19 cellular contexts compared by ENCODE assay signal in the genomic region with DNA sequence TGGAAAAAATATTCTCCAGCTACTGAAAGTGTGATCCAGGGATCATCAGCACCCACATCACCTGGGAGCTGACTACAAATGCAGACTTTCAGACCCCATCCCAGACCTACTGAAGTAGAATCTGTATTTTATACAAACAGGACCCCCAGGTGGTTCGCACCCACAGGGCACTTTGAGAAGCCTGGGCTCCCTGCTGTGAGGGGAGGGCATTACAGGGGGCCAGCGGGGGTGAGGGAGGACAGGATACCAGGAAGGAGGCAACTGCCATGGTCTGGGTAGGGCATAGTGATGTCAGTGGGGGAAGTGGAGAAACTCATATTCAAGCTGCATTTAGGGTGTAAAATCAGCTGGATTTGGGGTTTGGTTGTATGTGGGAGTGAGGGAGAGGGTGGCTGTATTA. TPM values are rescaled to one million over a fixed set of nuclear protein-coding genes. Genes with fewer than 3 reads are reported as not detected.
DNase-seq lines count a peak whose midpoint lies in the region; ATAC-seq and TF ChIP-seq lines count a peak whose summit lies in the region.
"Had no signal": no experiment of that assay in that cellular context is flagged by ENCODE, and none has a peak within 500 bp of the region (broad histone marks: within the 10 kb centered on the region; RNA-seq: fewer than 3 reads in every experiment).

No MANE protein-coding gene starts in this region.

- H3K36me3 Mint-ChIP-seq in MCF 10A (ENCODE audit: insufficient read depth, unreplicated experiment) (no peaks in the 10 kb centered on the region), chondrocyte (ENCODE audit: low read depth) (no peaks in the 10 kb centered on the region)

- H3K9ac ChIP-seq in mammary epithelial cell (ENCODE audit: insufficient read depth, low read length) (no peak overlapping the region), Karpas-422 (ENCODE audit: low read length) (no peak overlapping the region)

- H3K4me3 Mint-ChIP-seq in MCF 10A (ENCODE audit: unreplicated experiment) = peak overlapping the region; percentile 78
- H3K4me3 Mint-ChIP-seq in chondrocyte (ENCODE audit: unreplicated experiment) = peak overlapping the region; percentile 29
- H3K4me3 Mint-ChIP-seq in stimulated activated naive CD8-positive, alpha-beta T cell treated with anti-CD3 and anti-CD28 coated beads, Interleukin-15, amount 100 ng/mL, for 72 hours = peak overlapping the region; percentile 5 to 10

- in situ Hi-C loops in mammary epithelial cell (cut with MboI; ENCODE audit: low sequenced_read_pairs in 2 of 2) = no loop called here

- H4K20me1 ChIP-seq in mammary epithelial cell (ENCODE audit: insufficient read depth, low read length) = no peaks in the 10 kb centered on the region
- peaks cover 3% of the 10 kb centered on the region; the same call in 1 of the 2 replicates for H4K20me1 ChIP-seq in Karpas-422 (ENCODE audit: insufficient read depth, low read depth, low read length)

- no peak overlapping the region for H3K4me3 ChIP-seq in mammary epithelial cell (replicated peaks in 1 of 3; ENCODE audit: insufficient read depth in 1 of 3, low read depth in 2 of 3, low read length in 3 of 3)
- no peak overlapping the region for H3K4me3 ChIP-seq in Karpas-422 (ENCODE audit: low read length)
- no peak overlapping the region for H3K4me3 ChIP-seq in sigmoid colon

- ATAC-seq in stimulated activated naive CD8-positive, alpha-beta T cell treated with anti-CD3 and anti-CD28 coated beads, Interleukin-15, amount 100 ng/mL, for 72 hours = no peak
- ATAC-seq in foreskin keratinocyte = no peak

- H3K27ac ChIP-seq in mammary epithelial cell (ENCODE audit: insufficient read depth, low read depth, low read length) (no peak overlapping the region), Karpas-422 (ENCODE audit: low read length) (no peak overlapping the region), sigmoid colon (no peak overlapping the region), foreskin keratinocyte (no peak overlapping the region)
- H3K27ac ChIP-seq: cardiac muscle cell had no signal

- H3K9me3 Mint-ChIP-seq in MCF 10A (ENCODE audit: unreplicated experiment) = no peaks in the 10 kb centered on the region
- H3K9me3 Mint-ChIP-seq in chondrocyte (ENCODE audit: low read depth) = no peaks in the 10 kb centered on the region
- peaks cover 0 to 7% of the 10 kb centered on the region in 2 donors for H3K9me3 Mint-ChIP-seq in stimulated activated naive CD8-positive, alpha-beta T cell treated with anti-CD3 and anti-CD28 coated beads, Interleukin-15, amount 100 ng/mL, for 72 hours

- H3K4me2 ChIP-seq in mammary epithelial cell (ENCODE audit: insufficient read depth, low read depth, low read length) = no peak overlapping the region
- no peak overlapping the region for H3K4me2 ChIP-seq in Karpas-422 (ENCODE audit: low read depth, low read length, poor library complexity, severe bottlenecking)

- DNase-seq in MCF 10A (ENCODE audit: unreplicated experiment) (no peak), mammary epithelial cell (no peak), Karpas-422 (peak; percentile 29), chondrocyte (ENCODE audit: low spot score) (no peak), sigmoid colon (no peak), foreskin keratinocyte (no peak)
- no peak for DNase-seq in stimulated activated naive CD8-positive, alpha-beta T cell treated with anti-CD3 and anti-CD28 coated beads, Interleukin-15, amount 100 ng/mL, for 72 hours
- no peak for DNase-seq in stimulated activated CD4-positive, alpha-beta T cell treated with anti-CD3 and anti-CD28 coated beads, Interleukin-4, amount 100 ng/mL, for 4 hours
- DNase-seq: activated naive CD4-positive, alpha-beta T cell treated with anti-CD3 and anti-CD28 coated beads, Interleukin-2, amount 50 U/mL, for 16 hours; DMS153; effector CD8-positive, alpha-beta T cell; hippocampal formation; Kasumi-1; NCI-H1436; NCI-H226; NK-92 treated with Interleukin-12 subunit alpha and Interleukin-12 subunit beta, amount 100 ng/mL, for 24 hours; spleen; T1000 had no signal

- H3K27me3 ChIP-seq in mammary epithelial cell (ENCODE audit: insufficient read depth, low read length) (no peaks in the 10 kb centered on the region), Karpas-422 (ENCODE audit: low read length) (no peaks in the 10 kb centered on the region), sigmoid colon (no peaks in the 10 kb centered on the region), foreskin keratinocyte (peaks cover 6% of the 10 kb centered on the region)
- H3K27me3 ChIP-seq: cardiac muscle cell, spleen had no signal

- no peak for TF ChIP-seq POLR2A in sigmoid colon (IDR thresholded peaks at IDR 0.05)

- WGBS in mammary epithelial cell (ENCODE audit: low coverage, missing lambda C conversion rate) = no CpG with 5 or more reads among the region's 2 CpGs
- WGBS in sigmoid colon, 2 donors = 83% methylated on average over 2 of the region's 2 CpGs

- BruUV-seq in MCF 10A (replicated peaks; lab: Mats Ljungman, UMichigan) (no TSS peak), mammary epithelial cell (replicated peaks; lab: Mats Ljungman, UMichigan) (no TSS peak)

- H3K27ac Mint-ChIP-seq in MCF 10A (ENCODE audit: low read depth, unreplicated experiment) = no peak overlapping the region
- H3K27ac Mint-ChIP-seq in chondrocyte (ENCODE audit: unreplicated experiment) = no peak overlapping the region
- H3K27ac Mint-ChIP-seq in stimulated activated naive CD8-positive, alpha-beta T cell treated with anti-CD3 and anti-CD28 coated beads, Interleukin-15, amount 100 ng/mL, for 72 hours = no peak overlapping the region

- no peak for TF ChIP-seq EP300 in sigmoid colon (IDR thresholded peaks at IDR 0.05)

- intact Hi-C loops in MCF 10A (cut with micrococcal nuclease) = no loop called here
- intact Hi-C loops in mammary epithelial cell (cut with micrococcal nuclease) = no loop called here
- intact Hi-C loops in sigmoid colon (cut with DNase I) = loop anchor here (5.0 to 10.0 kb wide), 2 partner anchors 41 to 439 kb away; partner anchors contain the start of gene OSER1

- POLR2A ChIA-PET in MCF 10A (lab: Yijun Ruan, JAX) = interaction anchor here (0.9 to 1.4 kb wide), 4 partner anchors 10 to 246 kb away, joined by 3 to 6 read pairs (median 4); no protein-coding TSS in a partner anchor

- dilution Hi-C loops in mammary epithelial cell (cut with HindIII; ENCODE audit: low sequenced_read_pairs) = no loop called here

- no peaks in the 10 kb centered on the region for H3K9me2 ChIP-seq in Karpas-422 (replicated peaks; ENCODE audit: insufficient read depth, low read length)

- H3K79me2 ChIP-seq in mammary epithelial cell (ENCODE audit: insufficient read depth, low read length) = peaks cover 5% of the 10 kb centered on the region
- H3K79me2 ChIP-seq in Karpas-422 (ENCODE audit: low read length) = no peaks in the 10 kb centered on the region

- no peaks in the 10 kb centered on the region for H3K9me3 ChIP-seq in mammary epithelial cell (replicated peaks; ENCODE audit: insufficient read depth, low read length)
- H3K9me3 ChIP-seq in Karpas-422 (ENCODE audit: low read length) = no peaks in the 10 kb centered on the region
- no peaks in the 10 kb centered on the region for H3K9me3 ChIP-seq in sigmoid colon

- peaks cover 6% of the 10 kb centered on the region for H3K4me1 Mint-ChIP-seq in MCF 10A (ENCODE audit: insufficient read depth, unreplicated experiment)
- peaks cover 23% of the 10 kb centered on the region for H3K4me1 Mint-ChIP-seq in chondrocyte (ENCODE audit: low read depth)
- H3K4me1 Mint-ChIP-seq in stimulated activated naive CD8-positive, alpha-beta T cell treated with anti-CD3 and anti-CD28 coated beads, Interleukin-15, amount 100 ng/mL, for 72 hours = peaks cover 35% of the 10 kb centered on the region

- TF ChIP-seq CTCF in MCF 10A (IDR thresholded peaks at IDR 0.05; ENCODE audit: unreplicated experiment) (no peak), mammary epithelial cell (conservative IDR thresholded peaks at IDR 0.05 in 1 of 2, IDR thresholded peaks at IDR 0.05 in 1 of 2; ENCODE audit: extremely low read depth in 1 of 2, insufficient read depth in 1 of 2, low read depth in 1 of 2, low read length in 2 of 2) (no peak), chondrocyte (IDR thresholded peaks at IDR 0.05) (no peak), sigmoid colon (IDR thresholded peaks at IDR 0.05) (no peak), foreskin keratinocyte (conservative IDR thresholded peaks at IDR 0.05) (no peak)

- CTCF ChIA-PET in MCF 10A (lab: Yijun Ruan, JAX) (interaction anchor here (0.6 to 1.4 kb wide), 6 partner anchors 13 to 94 kb away, joined by 3 to 5 read pairs (median 4); no protein-coding TSS in a partner anchor), mammary epithelial cell (lab: Charles Lee; ENCODE audit: low non-redundant PET) (no interaction called here)

- H2AFZ ChIP-seq in mammary epithelial cell (ENCODE audit: low read depth, low read length) = no peak overlapping the region
- H2AFZ ChIP-seq in Karpas-422 (ENCODE audit: low read length) = no peak overlapping the region

- H3K4me1 ChIP-seq in mammary epithelial cell (ENCODE audit: insufficient read depth, low read length) (peaks cover 9% of the 10 kb centered on the region), Karpas-422 (ENCODE audit: low read length) (peaks cover 26% of the 10 kb centered on the region), sigmoid colon (peaks cover 2 to 21% (median 16%) of the 10 kb centered on the region in 4 donors), foreskin keratinocyte (no peaks in the 10 kb centered on the region)

- H3K27me3 Mint-ChIP-seq in MCF 10A (ENCODE audit: insufficient read depth, unreplicated experiment) (no peaks in the 10 kb centered on the region), chondrocyte (ENCODE audit: low read depth) (peaks cover 2% of the 10 kb centered on the region)
- no peaks in the 10 kb centered on the region for H3K27me3 Mint-ChIP-seq in stimulated activated naive CD8-positive, alpha-beta T cell treated with anti-CD3 and anti-CD28 coated beads, Interleukin-15, amount 100 ng/mL, for 72 hours

- H3K36me3 ChIP-seq in mammary epithelial cell (ENCODE audit: insufficient read depth, low read length) = no peaks in the 10 kb centered on the region
- no peaks in the 10 kb centered on the region for H3K36me3 ChIP-seq in Karpas-422 (ENCODE audit: insufficient read depth, low read length)
- no peaks in the 10 kb centered on the region for H3K36me3 ChIP-seq in sigmoid colon
- H3K36me3 ChIP-seq: cardiac muscle cell, spleen had no signal

RNA-seq across cellular contexts. Expression of gene ADA, which starts 2.0 kb away (rescaled TPM):
- total RNA-seq in MCF 10A (2022) (5.1 and 6.0 TPM in 2 replicates), mammary epithelial cell (10 to 100 TPM in 1 of 2 donors, 1 to 10 TPM in 1; 4.2 to 10.5 TPM), chondrocyte (10.6 to 12.1 TPM (median 11.4 TPM) in 3 replicates), sigmoid colon (10 to 100 TPM in 3 of 4 donors, 1 to 10 TPM in 1; 4.3 to 17.1 (median 11.7) TPM), foreskin keratinocyte (16.1 and 17.6 TPM in 2 replicates)
- polyA plus RNA-seq in mammary epithelial cell (23.0 TPM), sigmoid colon (10 to 100 TPM in 1 of 3 donors, 1 to 10 TPM in 2; 2.5 to 13.8 (median 4.8) TPM), foreskin keratinocyte (21.3 and 22.9 TPM in 2 replicates)
- polyA minus RNA-seq in mammary epithelial cell = 9.3 TPM
- total RNA-seq in Karpas-422 (2014; rRNA removed; shearing (Covaris generic); ENCODE audit: low replicate concordance) = 0.11 TPM in 1 of 2 replicates, not detected in the other

Comparison
In these comparisons a context has a peak if more than half of its experiments do, and no peak if none do; other contexts are left out.
1. H3K4me3 Mint-ChIP-seq: peak in every context shown above with its lines; median percentile 78 in MCF 10A; 29 in chondrocyte; 8 in stimulated activated naive CD8-positive, alpha-beta T cell treated with anti-CD3 and anti-CD28 coated beads, Interleukin-15, amount 100 ng/mL, for 72 hours.